Comparison of ENCODE assay signal across 8 cellular contexts in genomic region chr7:33459340-33459751, GRCh38.
DNase-seq lines count a peak whose midpoint lies in the region; ATAC-seq and TF ChIP-seq lines count a peak whose summit lies in the region.

No MANE protein-coding gene starts in this region.

- H3K9ac ChIP-seq in SK-N-SH: no peak overlapping the region

- TF ChIP-seq POLR2A in heart left ventricle (IDR thresholded peaks at IDR 0.05): no peak

- no peak overlapping the region for H2AFZ ChIP-seq in SK-N-SH (ENCODE audit: low read depth)

- TF ChIP-seq EP300 in SK-N-SH (IDR thresholded peaks at IDR 0.05; ENCODE audit: borderline replicate concordance in 1 of 2, low read depth in 1 of 2, low read length in 1 of 2): no peak

- H3K9me2 ChIP-seq in SK-N-SH: no peaks in the 10 kb centered on the region

- no peaks in the 10 kb centered on the region for H3K36me3 ChIP-seq in SK-N-SH (replicated peaks in 1 of 2; ENCODE audit: control insufficient read depth in 1 of 2, insufficient read depth in 2 of 2, low read length in 1 of 2)
- no peaks in the 10 kb centered on the region for H3K36me3 ChIP-seq in heart left ventricle

- peak; percentile 70 for DNase-seq in ELF-1 (ENCODE audit: low read depth, low spot score)
- peak; percentile 69 for DNase-seq in HT1080 (ENCODE audit: low read depth)
- DNase-seq in SK-N-SH: peak; percentile 27
- DNase-seq in heart left ventricle: peak in 1 of 5 donors; percentile 22
- peak; percentile 33 for DNase-seq in smooth muscle cell of the brain vasculature (ENCODE audit: low read depth, low spot score)
- no peak for DNase-seq in activated naive CD4-positive, alpha-beta T cell treated with anti-CD3 and anti-CD28 coated beads, Interleukin-2, amount 50 U/mL, for 16 hours
- no peak for DNase-seq in NCI-H2227 (lab: John Stamatoyannopoulos, UW; ENCODE audit: unreplicated experiment)

- no peak overlapping the region for H3K4me2 ChIP-seq in SK-N-SH

- POLR2A ChIA-PET in SK-N-SH (lab: Yijun Ruan, JAX): no interaction called here

- H3K79me2 ChIP-seq in SK-N-SH (ENCODE audit: insufficient read depth): no peaks in the 10 kb centered on the region; the same call in 1 of the 2 replicates

- H3K4me1 ChIP-seq in SK-N-SH (ENCODE audit: control insufficient read depth in 1 of 2, insufficient read depth in 2 of 2, low read depth in 1 of 2, low read length in 1 of 2): no peaks in the 10 kb centered on the region
- no peaks in the 10 kb centered on the region for H3K4me1 ChIP-seq in heart left ventricle

- CTCF ChIA-PET in SK-N-SH (lab: Yijun Ruan, JAX): interaction anchor here (0.8 to 2.2 kb wide), 30 partner anchors 8 to 483 kb away, joined by 3 to 19 read pairs (median 4); no protein-coding TSS in a partner anchor

- intact Hi-C loops in heart left ventricle (cut with DNase I): loop anchor here in 3 of 10 donors (5.0 to 10.0 kb wide), 3 partner anchors 295 to 475 kb away; no protein-coding TSS in a partner anchor

- TF ChIP-seq CTCF in SK-N-SH (IDR thresholded peaks at IDR 0.05) (peak; percentile 63), heart left ventricle (IDR thresholded peaks at IDR 0.05) (peak; percentile 23 to 55 (median 44))

- H3K9me3 ChIP-seq in SK-N-SH (no peaks in the 10 kb centered on the region), heart left ventricle (no peaks in the 10 kb centered on the region)

- no peaks in the 10 kb centered on the region for H3F3A ChIP-seq in SK-N-SH (replicated peaks; ENCODE audit: insufficient read depth)

- TF ChIP-seq RAD21 in SK-N-SH (IDR thresholded peaks at IDR 0.05; ENCODE audit: low read length): peak; percentile 75

- WGBS in SK-N-SH (ENCODE audit: low lambda C conversion rate): 42% methylated on average over 1 of the region's 1 CpG
- 38 to 44% (median 41%) methylated on average over 1 of the region's 1 CpG for WGBS in heart left ventricle, 4 donors

- no peak overlapping the region for H3K4me3 ChIP-seq in SK-N-SH (ENCODE audit: low read depth in 2 of 2, low read length in 1 of 2)
- peak overlapping the region in 1 of 12 donors; percentile 16 for H3K4me3 ChIP-seq in heart left ventricle

- H3K27me3 ChIP-seq in SK-N-SH (ENCODE audit: insufficient read depth): no peaks in the 10 kb centered on the region
- no peaks in the 10 kb centered on the region for H3K27me3 ChIP-seq in heart left ventricle

- ATAC-seq in heart left ventricle: peak; percentile 58 to 86 (median 74)
- no peak for ATAC-seq in GM18873 (IDR thresholded peaks at IDR 0.05; ENCODE audit: low FRiP score, unreplicated experiment)

- no peaks in the 10 kb centered on the region for H4K20me1 ChIP-seq in SK-N-SH (ENCODE audit: insufficient read depth)

- H3K27ac ChIP-seq in SK-N-SH (ENCODE audit: low read depth in 2 of 2, low read length in 1 of 2) (no peak overlapping the region), heart left ventricle (no peak overlapping the region)

TF ChIP-seq in SK-N-SH, 30 proteins besides CTCF, POLR2A, EP300 and RAD21:
- TF ChIP-seq NRF1 (IDR thresholded peaks at IDR 0.05; ENCODE audit: low read depth, low read length) (no peak), SMC3 (IDR thresholded peaks at IDR 0.05; ENCODE audit: low read depth, low read length) (peak; percentile 68), EZH2phosphoT487 (IDR thresholded peaks at IDR 0.05; ENCODE audit: borderline replicate concordance, low read depth) (no peak), MXI1 (IDR thresholded peaks at IDR 0.05; ENCODE audit: low read depth, low read length) (no peak), POLR2AphosphoS5 (IDR thresholded peaks at IDR 0.05; ENCODE audit: low read depth, low read length) (no peak)

Comparison
In these comparisons a context has a peak if more than half of its experiments do, and no peak if none do; other contexts are left out.
1. DNase-seq: peak in ELF-1 (single experiment), HT1080 (single experiment), SK-N-SH (single experiment) and smooth muscle cell of the brain vasculature (single experiment); none in activated naive CD4-positive, alpha-beta T cell treated with anti-CD3 and anti-CD28 coated beads, Interleukin-2, amount 50 U/mL, for 16 hours (single experiment) and NCI-H2227 (single experiment).